In genomic region chr9:34383904-34384303, GRCh38 we compare ENCODE assay signal across 27 cellular contexts.
"Had no signal": no experiment of that assay in that cellular context is flagged by ENCODE, and none has a peak within 500 bp of the region (broad histone marks: within the 10 kb centered on the region; RNA-seq: fewer than 3 reads in every experiment).

No MANE protein-coding gene starts in this region.

- H3K27ac ChIP-seq: dorsolateral prefrontal cortex, epithelial cell of prostate, gastroesophageal sphincter, heart right ventricle, lower lobe of right lung, prostate gland, right atrium auricular region, thoracic aorta, tibial nerve, upper lobe of left lung, uterus had no signal

- H3K4me3 Mint-ChIP-seq: endodermal cell; nephron progenitor cell; stimulated activated memory B cell treated with anti-CD40 and anti-IgM and Interleukin-4, amounts not matched to agents 10 μg/mL and 1 μg/mL and 100 μg/mL, for 72 hours had no signal

- H3K27me3 ChIP-seq: dorsolateral prefrontal cortex, gastroesophageal sphincter, right atrium auricular region, tibial nerve, upper lobe of left lung, uterus had no signal

- H3K4me3 ChIP-seq: dorsolateral prefrontal cortex, gastroesophageal sphincter, heart right ventricle, lower lobe of right lung, prostate gland, right atrium auricular region, thoracic aorta, tibial nerve, upper lobe of left lung, uterus had no signal

- DNase-seq: dorsolateral prefrontal cortex; effector CD8-positive, alpha-beta T cell; foreskin fibroblast; glutamatergic neuron; heart right ventricle; hippocampal formation; kidney glomerular epithelial cell; left colon; left ventricle myocardium superior; lower lobe of right lung; naive thymus-derived CD8-positive, alpha-beta T cell; nephron progenitor cell; nucleus accumbens; stimulated activated CD4-positive, alpha-beta T cell treated with anti-CD3 and anti-CD28 coated beads, Interleukin-4, amount 100 ng/mL, for 4 hours; stimulated activated naive CD8-positive, alpha-beta T cell treated with anti-CD3 and anti-CD28 coated beads, Interleukin-15, Interleukin-2, amounts not matched to agents 100 U/mL and 50 U/mL, for 24 hours; upper lobe of left lung; uterus had no signal

- H3K27ac Mint-ChIP-seq: endodermal cell; naive thymus-derived CD8-positive, alpha-beta T cell; nephron progenitor cell; stimulated activated memory B cell treated with anti-CD40 and anti-IgM and Interleukin-4, amounts not matched to agents 10 μg/mL and 1 μg/mL and 100 μg/mL, for 72 hours had no signal

- H3K9me3 Mint-ChIP-seq: endodermal cell; naive thymus-derived CD8-positive, alpha-beta T cell; nephron progenitor cell; stimulated activated memory B cell treated with anti-CD40 and anti-IgM and Interleukin-4, amounts not matched to agents 10 μg/mL and 1 μg/mL and 100 μg/mL, for 72 hours had no signal

- H3K36me3 ChIP-seq: gastroesophageal sphincter, heart right ventricle, lower lobe of right lung, prostate gland, right atrium auricular region, thoracic aorta, tibial nerve, upper lobe of left lung, uterus had no signal

- H3K9me3 ChIP-seq: gastroesophageal sphincter, heart right ventricle, lower lobe of right lung, prostate gland, right atrium auricular region, thoracic aorta, tibial nerve, upper lobe of left lung, uterus had no signal

- H3K27me3 Mint-ChIP-seq: stimulated activated memory B cell treated with anti-CD40 and anti-IgM and Interleukin-4, amounts not matched to agents 10 μg/mL and 1 μg/mL and 100 μg/mL, for 72 hours had no signal

- ATAC-seq: esophagus mucosa; gastroesophageal sphincter; heart right ventricle; left colon; left ventricle myocardium superior; lower lobe of right lung; naive thymus-derived CD8-positive, alpha-beta T cell; sciatic nerve; stimulated activated memory B cell treated with anti-CD40 and anti-IgM and Interleukin-4, amounts not matched to agents 10 μg/mL and 1 μg/mL and 100 μg/mL, for 72 hours; stimulated activated naive CD8-positive, alpha-beta T cell treated with anti-CD3 and anti-CD28 coated beads, Interleukin-15, Interleukin-2, amounts not matched to agents 100 U/mL and 50 U/mL, for 24 hours had no signal

- H3K36me3 Mint-ChIP-seq: stimulated activated memory B cell treated with anti-CD40 and anti-IgM and Interleukin-4, amounts not matched to agents 10 μg/mL and 1 μg/mL and 100 μg/mL, for 72 hours had no signal
